20 cellular contexts compared by ENCODE assay signal in the genomic region with DNA sequence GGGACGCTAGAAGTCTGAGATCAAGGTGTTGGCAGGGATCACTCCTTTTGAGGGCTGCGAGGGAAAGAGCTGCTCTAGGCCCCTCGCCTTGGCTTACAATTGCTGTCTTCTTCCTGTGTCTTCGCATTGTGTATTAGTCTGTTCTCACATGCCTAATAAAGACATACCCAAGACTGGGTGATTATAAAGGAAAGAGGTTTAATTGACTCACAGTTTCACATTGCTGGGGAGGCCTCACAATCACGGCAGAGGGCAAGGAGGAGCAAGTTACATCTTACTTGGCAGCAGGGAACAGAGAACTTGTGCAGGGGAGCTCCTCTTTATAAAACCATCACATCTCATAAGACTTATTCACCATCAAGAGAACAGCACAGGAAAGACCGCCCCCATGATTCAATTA.
"Had no signal": no experiment of that assay in that cellular context is flagged by ENCODE, and none has a peak within 500 bp of the region (broad histone marks: within the 10 kb centered on the region; RNA-seq: fewer than 3 reads in every experiment).

No MANE protein-coding gene starts in this region.

- H3K4me3 Mint-ChIP-seq: activated naive CD4-positive, alpha-beta T cell treated with anti-CD3 and anti-CD28 coated beads, Interleukin-2, amount 50 U/mL, for 24 hours; dendritic cell treated with granulocyte-macrophage colony-stimulating factor and Interleukin-4, amounts not matched to agents 40 ng/mL and 50 ng/mL, for 4 days; stimulated activated naive CD8-positive, alpha-beta T cell treated with anti-CD3 and anti-CD28 coated beads, Interleukin-15, Interleukin-2, amounts not matched to agents 100 ng/mL and 50 ng/mL, for 24 hours had no signal

- ATAC-seq: esophagus mucosa, gastrocnemius medialis, heart left ventricle, sciatic nerve had no signal

- H3K9me3 ChIP-seq: gastrocnemius medialis, heart left ventricle, left ventricle myocardium inferior, neutrophil, SJCRH30, suprapubic skin, transverse colon, uterus had no signal

- DNase-seq: activated CD4-positive, CD25-positive, alpha-beta regulatory T cell; amygdala; effector CD8-positive, alpha-beta T cell; gastrocnemius medialis; heart left ventricle; kidney glomerular epithelial cell; left ventricle myocardium inferior; SJCRH30; T1000; transverse colon; uterus had no signal

- H3K4me3 ChIP-seq: cardiac muscle cell, gastrocnemius medialis, heart left ventricle, left ventricle myocardium inferior, SJCRH30, suprapubic skin, transverse colon, uterus had no signal

- H3K4me1 ChIP-seq: parathyroid adenoma, SJCRH30, suprapubic skin, uterus had no signal

- H3K27ac Mint-ChIP-seq: activated naive CD4-positive, alpha-beta T cell treated with anti-CD3 and anti-CD28 coated beads, Interleukin-2, amount 50 U/mL, for 24 hours; dendritic cell treated with granulocyte-macrophage colony-stimulating factor and Interleukin-4, amounts not matched to agents 40 ng/mL and 50 ng/mL, for 4 days; stimulated activated naive CD8-positive, alpha-beta T cell treated with anti-CD3 and anti-CD28 coated beads, Interleukin-15, Interleukin-2, amounts not matched to agents 100 ng/mL and 50 ng/mL, for 24 hours had no signal

- H3K36me3 ChIP-seq: cardiac muscle cell, gastrocnemius medialis, heart left ventricle, left ventricle myocardium inferior, neutrophil, SJCRH30, suprapubic skin, transverse colon, uterus had no signal

- H3K27ac ChIP-seq: cardiac muscle cell, gastrocnemius medialis, heart left ventricle, left ventricle myocardium inferior, neutrophil, parathyroid adenoma, SJCRH30, suprapubic skin, transverse colon, uterus had no signal

- H3K27me3 Mint-ChIP-seq: activated naive CD4-positive, alpha-beta T cell treated with anti-CD3 and anti-CD28 coated beads, Interleukin-2, amount 50 U/mL, for 24 hours; dendritic cell treated with granulocyte-macrophage colony-stimulating factor and Interleukin-4, amounts not matched to agents 40 ng/mL and 50 ng/mL, for 4 days; stimulated activated naive CD8-positive, alpha-beta T cell treated with anti-CD3 and anti-CD28 coated beads, Interleukin-15, Interleukin-2, amounts not matched to agents 100 ng/mL and 50 ng/mL, for 24 hours had no signal

- H3K27me3 ChIP-seq: cardiac muscle cell, gastrocnemius medialis, heart left ventricle, neutrophil, SJCRH30, suprapubic skin, transverse colon, uterus had no signal
